ENCODE assay signal across 19 cellular contexts in the genomic region with DNA sequence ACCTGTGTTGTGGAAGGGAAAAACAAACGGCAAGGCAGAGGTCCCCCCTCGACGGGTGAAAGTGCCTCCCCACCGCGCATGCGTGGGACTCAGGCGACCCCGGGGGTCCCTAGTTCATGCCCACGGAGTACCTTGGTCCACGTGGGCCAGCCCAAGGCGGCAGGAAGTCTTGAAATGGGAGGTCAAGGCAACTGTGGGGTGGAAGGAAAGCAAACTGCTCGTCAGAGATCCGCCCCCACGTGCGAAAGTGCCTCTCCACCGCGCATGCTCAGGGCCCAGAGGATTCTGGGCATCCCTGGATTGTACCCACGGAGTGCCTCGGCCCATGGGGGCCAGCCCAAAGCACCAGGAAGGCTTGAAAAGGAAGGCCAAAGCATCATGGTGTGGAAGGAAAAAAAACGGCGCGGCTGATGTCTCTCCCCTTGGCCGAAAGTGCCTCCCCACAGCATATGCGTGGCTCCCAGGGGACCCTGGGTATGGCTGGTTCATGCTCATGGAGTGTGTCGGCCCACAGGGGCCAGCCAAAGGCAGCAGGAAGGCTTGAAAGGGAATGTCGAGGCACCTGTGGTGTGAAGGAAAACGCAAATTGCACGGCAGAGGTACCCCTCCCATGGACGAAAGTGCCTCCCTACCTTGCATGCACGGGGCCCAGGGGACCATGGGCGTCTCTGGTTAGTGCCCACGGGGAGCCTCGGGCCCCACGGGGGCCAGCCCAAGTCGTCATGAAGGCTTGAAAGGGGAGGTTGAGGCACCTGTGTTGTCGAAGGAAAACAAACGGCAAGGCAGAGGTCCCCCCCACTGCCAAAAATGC.
DNase-seq lines count a peak whose midpoint lies in the region; ATAC-seq and TF ChIP-seq lines count a peak whose summit lies in the region.
"Had no signal": no experiment of that assay in that cellular context is flagged by ENCODE, and none has a peak within 500 bp of the region (broad histone marks: within the 10 kb centered on the region; RNA-seq: fewer than 3 reads in every experiment).

No MANE protein-coding gene starts in this region.

- peaks cover 0 to 95% (median 21%) of the 10 kb centered on the region in 4 donors for H3K9me3 ChIP-seq in upper lobe of left lung
- H3K9me3 ChIP-seq: MG63 had no signal

- intact Hi-C loops in Right ventricle myocardium inferior (cut with DNase I), result no loop called here

- no peaks in the 10 kb centered on the region for H3K36me3 ChIP-seq in upper lobe of left lung
- H3K36me3 ChIP-seq: MG63 had no signal

- no peak for TF ChIP-seq CTCF in upper lobe of left lung (IDR thresholded peaks at IDR 0.05)

- 65 to 70% methylated on average over 36 to 37 of the region's 37 CpGs for WGBS in upper lobe of left lung, 2 donors

- DNase-seq in activated effector memory CD4-positive, alpha-beta T cell treated with anti-CD3 and anti-CD28 coated beads, Interleukin-2, amount 50 U/mL, for 16 hours, result peak; percentile 39
- DNase-seq in activated effector memory CD4-positive, alpha-beta T cell treated with Interleukin-2 at 50 U/mL for 16 hours, result no peak
- DNase-seq in Right ventricle myocardium inferior (ENCODE audit: missing footprints) (peak; percentile 3), mesenteric fat pad (ENCODE audit: low spot score) (peak; percentile 72), upper lobe of left lung (peak; percentile 8 to 48), NCI-H1048 (lab: John Stamatoyannopoulos, UW) (no peak), midbrain (lab: John Stamatoyannopoulos, UW) (no peak), amniotic stem cell (lab: John Stamatoyannopoulos, UW) (no peak)
- DNase-seq: anterior cingulate cortex; DMS53; effector memory CD4-positive, alpha-beta T cell; HFFc6; IMR-90; MG63; NCI-H146; NCI-H2227 treated with DMSO at 0.1 percent for 48 hours had no signal

- no peak for TF ChIP-seq EP300 in upper lobe of left lung (IDR thresholded peaks at IDR 0.05)

- no peak overlapping the region for H3K4me3 ChIP-seq in upper lobe of left lung
- H3K4me3 ChIP-seq: lung, MG63 had no signal

- ATAC-seq in Right ventricle myocardium inferior, result no peak
- no peak for ATAC-seq in upper lobe of left lung (ENCODE audit: low FRiP score in 2 of 2)
- ATAC-seq: SK-N-SH treated with all-trans-retinoic acid at 6 μM for 48 hours had no signal

- H3K27ac ChIP-seq in upper lobe of left lung, result no peak overlapping the region
- H3K27ac ChIP-seq: HL-60 had no signal

- H3K4me1 ChIP-seq in upper lobe of left lung, result no peaks in the 10 kb centered on the region

- TF ChIP-seq POLR2A in upper lobe of left lung (IDR thresholded peaks at IDR 0.05), result no peak

- peaks cover 0 to 8% (median 0%) of the 10 kb centered on the region in 4 donors for H3K27me3 ChIP-seq in upper lobe of left lung
- H3K27me3 ChIP-seq: MG63 had no signal

Comparison
In these comparisons a context has a peak if more than half of its experiments do, and no peak if none do; other contexts are left out.
1. DNase-seq: peak in activated effector memory CD4-positive, alpha-beta T cell treated with anti-CD3 and anti-CD28 coated beads, Interleukin-2, amount 50 U/mL, for 16 hours (single experiment), Right ventricle myocardium inferior (single experiment), mesenteric fat pad (single experiment) and upper lobe of left lung (2 of 2); none in activated effector memory CD4-positive, alpha-beta T cell treated with Interleukin-2 at 50 U/mL for 16 hours (single experiment), NCI-H1048 (single experiment), midbrain (single experiment) and amniotic stem cell (single experiment).